ENCODE assay signal across 10 cellular contexts in genomic region chr2:23788100-23788499, GRCh38.
DNase-seq lines count a peak whose midpoint lies in the region; ATAC-seq lines count a peak whose summit lies in the region.
"Had no signal": no experiment of that assay in that cellular context is flagged by ENCODE, and none has a peak within 500 bp of the region (broad histone marks: within the 10 kb centered on the region; RNA-seq: fewer than 3 reads in every experiment).

No MANE protein-coding gene starts in this region.

- no peaks in the 10 kb centered on the region for H3K9me3 ChIP-seq in CD4-positive, CD25-positive, alpha-beta regulatory T cell (ENCODE audit: control insufficient read depth in 2 of 2, low read length in 2 of 2)

- H3K27ac Mint-ChIP-seq in CD4-positive, CD25-positive, alpha-beta regulatory T cell = peak overlapping the region; percentile 11 to 48 (median 21)
- H3K27ac Mint-ChIP-seq in T-cell = peak overlapping the region; percentile 52 to 74

- peaks cover 12% of the 10 kb centered on the region for H3K4me1 ChIP-seq in CD4-positive, CD25-positive, alpha-beta regulatory T cell (ENCODE audit: control insufficient read depth, insufficient read depth, low read length, poor library complexity, severe bottlenecking)

- POLR2A ChIA-PET in T-cell (lab: Charles Lee) = no interaction called here

- H3K4me3 Mint-ChIP-seq in CD4-positive, CD25-positive, alpha-beta regulatory T cell = no peak overlapping the region
- H3K4me3 Mint-ChIP-seq in T-cell = no peak overlapping the region
- H3K4me3 Mint-ChIP-seq: CD8-positive, alpha-beta memory T cell had no signal

- CTCF ChIA-PET in T-cell (lab: Charles Lee) = no interaction called here

- peaks cover 34% of the 10 kb centered on the region for H3K36me3 Mint-ChIP-seq in CD4-positive, CD25-positive, alpha-beta regulatory T cell
- peaks cover 35% of the 10 kb centered on the region for H3K36me3 Mint-ChIP-seq in T-cell

- peaks cover 7 to 32% (median 24%) of the 10 kb centered on the region in 4 donors for H3K4me1 Mint-ChIP-seq in CD4-positive, CD25-positive, alpha-beta regulatory T cell
- H3K4me1 Mint-ChIP-seq in T-cell = peaks cover 30 to 35% (median 32%) of the 10 kb centered on the region in 3 donors

- H3K27ac ChIP-seq in CD4-positive, CD25-positive, alpha-beta regulatory T cell (ENCODE audit: insufficient read depth, low read length, poor library complexity, severe bottlenecking) = no peak overlapping the region

- no peak overlapping the region for H3K4me3 ChIP-seq in CD4-positive, CD25-positive, alpha-beta regulatory T cell (ENCODE audit: low read depth, low read length)

- H3K9me3 Mint-ChIP-seq in CD4-positive, CD25-positive, alpha-beta regulatory T cell = no peaks in the 10 kb centered on the region
- H3K9me3 Mint-ChIP-seq in T-cell = no peaks in the 10 kb centered on the region
- H3K9me3 Mint-ChIP-seq: CD8-positive, alpha-beta memory T cell had no signal

- ATAC-seq in CD4-positive, CD25-positive, alpha-beta regulatory T cell (ENCODE audit: low read depth in 2 of 2) = peak; percentile 89 to 94
- peak; percentile 89 for ATAC-seq in GM18909 (IDR thresholded peaks at IDR 0.05; ENCODE audit: poor library complexity, unreplicated experiment)
- peak; percentile 89 for ATAC-seq in HG03103 (IDR thresholded peaks at IDR 0.05; ENCODE audit: low read depth, unreplicated experiment)
- ATAC-seq in T-cell (replicated peaks in 1 of 4) = peak; percentile 76 to 98 (median 98)

- H3K27me3 ChIP-seq in CD4-positive, CD25-positive, alpha-beta regulatory T cell (ENCODE audit: control insufficient read depth, insufficient read depth, low read length) = no peaks in the 10 kb centered on the region

- H3K36me3 ChIP-seq in CD4-positive, CD25-positive, alpha-beta regulatory T cell (ENCODE audit: control insufficient read depth, insufficient read depth, low read length) = peaks cover 23% of the 10 kb centered on the region

- peak in 2 of 3 donors; percentile 41 to 76 for DNase-seq in CD4-positive, CD25-positive, alpha-beta regulatory T cell
- DNase-seq in T-cell (peak in 3 of 34 experiments; percentile 1 to 4 (median 1)), NCI-H1436 treated with DMSO at 0.1 percent for 48 hours (lab: John Stamatoyannopoulos, UW) (no peak), kidney glomerular epithelial cell (lab: John Stamatoyannopoulos, UW) (no peak), HCEC 1CT (no peak)
- no peak for DNase-seq in stimulated activated CD4-positive, alpha-beta T cell treated with anti-CD3 and anti-CD28 coated beads, Interleukin-1b, Interleukin-23, amount 100 ng/mL, for 48 hours
- DNase-seq: stimulated activated CD4-positive, alpha-beta T cell treated with anti-CD3 and anti-CD28 coated beads, Interleukin-15, amount 100 ng/mL, for 24 hours had no signal

- no peaks in the 10 kb centered on the region for H3K27me3 Mint-ChIP-seq in CD4-positive, CD25-positive, alpha-beta regulatory T cell
- no peaks in the 10 kb centered on the region for H3K27me3 Mint-ChIP-seq in T-cell
- H3K27me3 Mint-ChIP-seq: CD8-positive, alpha-beta memory T cell had no signal

Comparison
In these comparisons a context has a peak if more than half of its experiments do, and no peak if none do; other contexts are left out.
1. DNase-seq: peak in CD4-positive, CD25-positive, alpha-beta regulatory T cell (2 of 3); none in NCI-H1436 treated with DMSO at 0.1 percent for 48 hours (single experiment), stimulated activated CD4-positive, alpha-beta T cell treated with anti-CD3 and anti-CD28 coated beads, Interleukin-1b, Interleukin-23, amount 100 ng/mL, for 48 hours (single experiment), kidney glomerular epithelial cell (single experiment) and HCEC 1CT (single experiment).
2. Peak in every context shown above with its lines, with median percentiles within 50 percentile points of each other: ATAC-seq.